Comparison of ENCODE assay signal across 11 cellular contexts in the genomic region with DNA sequence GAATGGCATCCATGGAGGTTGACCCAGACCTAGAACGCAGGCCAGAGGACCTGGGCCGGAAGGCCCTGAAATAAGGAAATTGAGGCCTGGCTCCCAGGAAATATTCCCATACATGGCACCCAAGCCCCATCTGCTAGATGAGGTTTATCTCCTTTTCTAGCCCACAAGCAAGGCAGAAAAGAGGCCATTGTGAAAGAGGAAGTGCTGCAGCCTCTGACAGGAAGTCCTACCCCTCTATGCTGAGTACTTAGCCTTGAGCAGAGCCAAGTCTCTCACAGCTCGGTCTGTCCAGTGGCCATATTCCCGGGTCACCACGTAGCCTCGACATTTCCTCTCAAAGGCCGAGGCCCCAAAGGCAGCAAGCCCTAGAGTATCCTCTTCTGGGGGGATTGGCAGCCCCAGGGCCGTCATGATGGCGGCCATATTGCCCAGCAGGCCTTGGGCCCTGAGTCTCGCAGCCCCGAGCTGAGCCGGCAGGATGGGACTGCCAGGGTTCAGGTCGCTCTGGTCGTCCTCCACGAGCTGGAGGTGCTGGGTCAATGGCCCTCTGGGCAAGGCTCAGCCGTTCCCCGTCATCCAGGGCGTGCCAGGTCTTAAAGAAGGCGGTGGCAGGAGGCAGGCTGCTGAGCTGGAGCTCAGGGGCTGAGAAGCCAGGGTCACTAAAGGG. TPM values are rescaled to one million over a fixed set of nuclear protein-coding genes. Genes with fewer than 3 reads are reported as not detected.
DNase-seq lines count a peak whose midpoint lies in the region; ATAC-seq and TF ChIP-seq lines count a peak whose summit lies in the region.
"Had no signal": no experiment of that assay in that cellular context is flagged by ENCODE, and none has a peak within 500 bp of the region (broad histone marks: within the 10 kb centered on the region; RNA-seq: fewer than 3 reads in every experiment).

No MANE protein-coding gene starts in this region.

- H3K4me1 Mint-ChIP-seq in CD14-positive monocyte, result peaks cover 39% of the 10 kb centered on the region
- H3K4me1 Mint-ChIP-seq in natural killer cell treated with Interleukin-12 subunit alpha and Interleukin-12 subunit beta and Interleukin-15 and Interleukin-18, amount 100 ng/mL, for 72 hours (ENCODE audit: low read depth in 2 of 2), result peaks cover 23 to 31% of the 10 kb centered on the region in 2 donors

- no peak for TF ChIP-seq CTCF in CD14-positive monocyte (IDR thresholded peaks at IDR 0.05)
- TF ChIP-seq CTCF in MM.1S (IDR thresholded peaks at IDR 0.05; ENCODE audit: low read length), result no peak
- TF ChIP-seq CTCF in ascending aorta (IDR thresholded peaks at IDR 0.05), result no peak
- TF ChIP-seq CTCF in lower leg skin (IDR thresholded peaks at IDR 0.05), result no peak

- DNase-seq in CD14-positive monocyte (ENCODE audit: low spot score) (peak; percentile 47), MM.1S (no peak), ascending aorta (ENCODE audit: low spot score in 2 of 2) (no peak), lower leg skin (ENCODE audit: low spot score in 2 of 2) (no peak), NCI-H2196 (lab: John Stamatoyannopoulos, UW; ENCODE audit: unreplicated experiment) (no peak), dedifferentiated amniotic fluid mesenchymal stem cell (ENCODE audit: extremely low spot score) (no peak)
- DNase-seq in natural killer cell treated with Interleukin-12 subunit alpha and Interleukin-12 subunit beta and Interleukin-15 and Interleukin-18, amount 100 ng/mL, for 72 hours (ENCODE audit: low spot score), result no peak
- DNase-seq: Caco-2, NCI-H187 had no signal

- H3K36me3 ChIP-seq in MM.1S (replicated peaks; ENCODE audit: insufficient read depth, low read length) (no peaks in the 10 kb centered on the region), ascending aorta (no peaks in the 10 kb centered on the region)

- H3K4me3 Mint-ChIP-seq in CD14-positive monocyte, result peak overlapping the region; percentile 48 to 59
- H3K4me3 Mint-ChIP-seq in natural killer cell treated with Interleukin-12 subunit alpha and Interleukin-12 subunit beta and Interleukin-15 and Interleukin-18, amount 100 ng/mL, for 72 hours, result no peak overlapping the region
- H3K4me3 Mint-ChIP-seq: type B pancreatic cell had no signal

- intact Hi-C loops in CD14-positive monocyte (cut with micrococcal nuclease) (loop anchor here (5.0 kb wide), 1 partner anchor 62 kb away; no protein-coding TSS in a partner anchor), ascending aorta (cut with DNase I) (no loop called here), lower leg skin (cut with DNase I; ENCODE audit: low total_unique reads) (no loop called here)

- no peaks in the 10 kb centered on the region for H3F3A ChIP-seq in MM.1S (ENCODE audit: insufficient read depth, low read length)

- no peak overlapping the region for H3K9ac ChIP-seq in MM.1S (ENCODE audit: low read length)

- no peaks in the 10 kb centered on the region for H4K20me1 ChIP-seq in MM.1S (ENCODE audit: insufficient read depth, low read length)

- peak overlapping the region; percentile 63 for H2AFZ ChIP-seq in MM.1S (ENCODE audit: low read length)

- no peak overlapping the region for H3K27ac ChIP-seq in MM.1S (ENCODE audit: low read length)
- H3K27ac ChIP-seq in ascending aorta, result peak overlapping the region; percentile 39 to 86

- WGBS in lower leg skin, 2 donors, result 88 to 93% methylated on average over 19 of the region's 19 CpGs

- no peak for TF ChIP-seq POLR2A in lower leg skin (IDR thresholded peaks at IDR 0.05)

- ATAC-seq in natural killer cell treated with Interleukin-12 subunit alpha and Interleukin-12 subunit beta and Interleukin-15 and Interleukin-18, amount 100 ng/mL, for 72 hours, result no peak
- ATAC-seq in HG03432 (IDR thresholded peaks at IDR 0.05; ENCODE audit: unreplicated experiment), result no peak

- H3K4me2 ChIP-seq in MM.1S (ENCODE audit: low read depth, low read length), result no peak overlapping the region

- H3K36me3 Mint-ChIP-seq in CD14-positive monocyte, result no peaks in the 10 kb centered on the region
- H3K36me3 Mint-ChIP-seq in natural killer cell treated with Interleukin-12 subunit alpha and Interleukin-12 subunit beta and Interleukin-15 and Interleukin-18, amount 100 ng/mL, for 72 hours, result peaks cover 5% of the 10 kb centered on the region
- H3K36me3 Mint-ChIP-seq: type B pancreatic cell had no signal

- H3K4me1 ChIP-seq in MM.1S (ENCODE audit: low read length) (0 out of 2 replicates have a peak, but pooled peaks cover 3% of the 10 kb centered on the region), ascending aorta (peaks cover 2 to 3% of the 10 kb centered on the region in 2 donors)
- H3K4me1 ChIP-seq: Caco-2 had no signal

- H3K27ac Mint-ChIP-seq in CD14-positive monocyte, result peak overlapping the region; percentile 90 to 97 (median 93)
- H3K27ac Mint-ChIP-seq in natural killer cell treated with Interleukin-12 subunit alpha and Interleukin-12 subunit beta and Interleukin-15 and Interleukin-18, amount 100 ng/mL, for 72 hours, result peak overlapping the region; percentile 90 to 96

- no peaks in the 10 kb centered on the region for H3K79me2 ChIP-seq in MM.1S (ENCODE audit: low read length)

- H3K27me3 Mint-ChIP-seq in CD14-positive monocyte (ENCODE audit: low read depth in 3 of 3), result peaks cover 0 to 5% (median 4%) of the 10 kb centered on the region in 3 donors
- H3K27me3 Mint-ChIP-seq in natural killer cell treated with Interleukin-12 subunit alpha and Interleukin-12 subunit beta and Interleukin-15 and Interleukin-18, amount 100 ng/mL, for 72 hours, result no peaks in the 10 kb centered on the region
- H3K27me3 Mint-ChIP-seq: type B pancreatic cell had no signal

- H3K9me2 ChIP-seq in MM.1S (replicated peaks; ENCODE audit: insufficient read depth, low read length), result no peaks in the 10 kb centered on the region

- no peaks in the 10 kb centered on the region for H3K9me3 ChIP-seq in MM.1S (replicated peaks; ENCODE audit: insufficient read depth, low read length)
- H3K9me3 ChIP-seq in ascending aorta, result no peaks in the 10 kb centered on the region
- H3K9me3 ChIP-seq: Caco-2 had no signal

- H3K27me3 ChIP-seq in MM.1S (replicated peaks; ENCODE audit: insufficient read depth, low read length) (no peaks in the 10 kb centered on the region), ascending aorta (no peaks in the 10 kb centered on the region)

- H3K9me3 Mint-ChIP-seq in CD14-positive monocyte, result peaks cover 0 to 10% (median 2%) of the 10 kb centered on the region in 7 donors
- H3K9me3 Mint-ChIP-seq in natural killer cell treated with Interleukin-12 subunit alpha and Interleukin-12 subunit beta and Interleukin-15 and Interleukin-18, amount 100 ng/mL, for 72 hours, result peaks cover 3% of the 10 kb centered on the region
- H3K9me3 Mint-ChIP-seq: type B pancreatic cell had no signal

- no peak overlapping the region for H3K4me3 ChIP-seq in MM.1S (ENCODE audit: low read length)
- no peak overlapping the region for H3K4me3 ChIP-seq in ascending aorta
- no peak overlapping the region for H3K4me3 ChIP-seq in lower leg skin (ENCODE audit: low read depth, poor library complexity, severe bottlenecking)

RNA-seq across cellular contexts. Expression of gene CTF1, which starts 7.8 kb away (rescaled TPM):
- polyA plus RNA-seq in CD14-positive monocyte, result not detected
- total RNA-seq in ascending aorta, result 0.21 TPM
- total RNA-seq in natural killer cell treated with Interleukin-12 subunit alpha and Interleukin-12 subunit beta and Interleukin-15 and Interleukin-18, amount 100 ng/mL, for 72 hours, result under 1 TPM; 0.17 to 0.36 TPM
- total RNA-seq in lower leg skin, result 1 to 10 TPM in 2 of 4 donors, under 1 TPM in 1, not detected in 1; 0.80 to 3.0 (median 2.5) TPM

RNA-seq across cellular contexts. Expression of gene BCL7C, which starts 10.4 kb away (rescaled TPM):
- polyA plus RNA-seq in CD14-positive monocyte, result 10 to 100 TPM; 17.4 to 19.1 TPM
- total RNA-seq in ascending aorta, result 46.2 TPM
- total RNA-seq in natural killer cell treated with Interleukin-12 subunit alpha and Interleukin-12 subunit beta and Interleukin-15 and Interleukin-18, amount 100 ng/mL, for 72 hours, result 10 to 100 TPM; 35.3 to 65.0 TPM
- total RNA-seq in lower leg skin, result 10 to 100 TPM; 43.1 to 79.1 (median 63.0) TPM

RNA-seq across cellular contexts. Expression of gene FBXL19, which starts 19.1 kb away (rescaled TPM):
- under 1 TPM in 1 of 2 donors, not detected in 1; 0.14 TPM for polyA plus RNA-seq in CD14-positive monocyte
- total RNA-seq in ascending aorta (66.9 TPM), lower leg skin (10 to 100 TPM; 17.7 to 25.1 (median 22.1) TPM)
- 10 to 100 TPM; 22.8 to 42.0 TPM for total RNA-seq in natural killer cell treated with Interleukin-12 subunit alpha and Interleukin-12 subunit beta and Interleukin-15 and Interleukin-18, amount 100 ng/mL, for 72 hours

RNA-seq across cellular contexts. Expression of gene ORAI3, which starts 44.6 kb away (rescaled TPM):
- polyA plus RNA-seq in CD14-positive monocyte, result 10 to 100 TPM; 76.8 to 80.3 TPM
- total RNA-seq in ascending aorta (39.0 TPM), lower leg skin (10 to 100 TPM; 22.9 to 37.7 (median 34.6) TPM)
- total RNA-seq in natural killer cell treated with Interleukin-12 subunit alpha and Interleukin-12 subunit beta and Interleukin-15 and Interleukin-18, amount 100 ng/mL, for 72 hours, result 10 to 100 TPM in 1 of 2 donors, 1 to 10 TPM in 1; 7.4 to 16.8 TPM

RNA-seq across cellular contexts. Expression of gene SETD1A, which starts 53.3 kb away (rescaled TPM):
- polyA plus RNA-seq in CD14-positive monocyte, result 1 to 10 TPM in 1 of 2 donors, under 1 TPM in 1; 0.16 to 1.3 TPM
- 8.3 TPM for total RNA-seq in ascending aorta
- total RNA-seq in natural killer cell treated with Interleukin-12 subunit alpha and Interleukin-12 subunit beta and Interleukin-15 and Interleukin-18, amount 100 ng/mL, for 72 hours, result 10 to 100 TPM; 27.5 to 40.0 TPM
- 10 to 100 TPM in 3 of 4 donors, 1 to 10 TPM in 1; 9.2 to 22.4 (median 10.7) TPM for total RNA-seq in lower leg skin

Comparison
In these comparisons a context has a peak if more than half of its experiments do, and no peak if none do; other contexts are left out.
1. intact Hi-C loops: an anchor here in CD14-positive monocyte (5.0 kb wide); none called in ascending aorta and lower leg skin.